Comparison of ENCODE assay signal across 17 cellular contexts in the genomic region with DNA sequence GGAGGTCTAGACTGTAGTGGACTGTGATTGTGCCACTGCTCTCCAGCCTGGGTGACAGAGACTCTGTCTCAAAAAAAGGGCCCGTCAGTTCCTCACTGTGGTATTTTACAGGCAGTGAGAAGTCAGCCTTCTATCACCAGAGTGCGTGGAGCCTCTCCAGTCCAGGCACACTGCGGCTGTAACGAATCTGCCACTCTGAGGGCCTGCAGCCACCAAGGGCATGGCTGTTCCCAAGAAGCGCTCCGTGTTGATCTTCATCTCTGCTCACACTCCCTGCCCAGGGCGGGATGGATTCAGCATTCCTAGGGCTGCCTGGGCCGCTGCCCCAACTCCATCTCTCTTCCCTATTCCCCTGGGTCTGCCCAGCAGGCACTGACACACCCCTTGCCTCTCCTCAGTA.
DNase-seq lines count a peak whose midpoint lies in the region; ATAC-seq and TF ChIP-seq lines count a peak whose summit lies in the region.
"Had no signal": no experiment of that assay in that cellular context is flagged by ENCODE, and none has a peak within 500 bp of the region (broad histone marks: within the 10 kb centered on the region; RNA-seq: fewer than 3 reads in every experiment).

No MANE protein-coding gene starts in this region.

- H3K27me3 ChIP-seq in neuronal stem cell (ENCODE audit: control insufficient read depth in 3 of 3, insufficient read depth in 3 of 3, low read depth in 1 of 3, low read length in 3 of 3) (peaks cover 0 to 15% (median 0%) of the 10 kb centered on the region in 3 experiments), upper lobe of right lung (no peaks in the 10 kb centered on the region)
- H3K27me3 ChIP-seq: BE2C had no signal

- no peak for TF ChIP-seq CTCF in upper lobe of right lung (IDR thresholded peaks at IDR 0.05)

- no peak overlapping the region for H2AFZ ChIP-seq in neuronal stem cell (ENCODE audit: low read length)

- no peaks in the 10 kb centered on the region for H3K79me1 ChIP-seq in neuronal stem cell (ENCODE audit: low read depth, low read length)

- no CpG with 5 or more reads among the region's 8 CpGs for WGBS in neuronal stem cell (ENCODE audit: extremely low coverage in 2 of 2, insufficient read length in 2 of 2, insufficient replicate concordance in 1 of 2), 2 donors

- H2BK15ac ChIP-seq in neuronal stem cell (ENCODE audit: low read length): no peak overlapping the region

- no peaks in the 10 kb centered on the region for H3K36me3 ChIP-seq in neuronal stem cell (replicated peaks in 1 of 2; ENCODE audit: control insufficient read depth in 2 of 2, insufficient read depth in 2 of 2, low read length in 2 of 2)
- H3K36me3 ChIP-seq in upper lobe of right lung: no peaks in the 10 kb centered on the region
- H3K36me3 ChIP-seq: BE2C had no signal

- H3K27ac ChIP-seq in neuronal stem cell (replicated peaks; ENCODE audit: low read length): no peak overlapping the region
- no peak overlapping the region for H3K27ac ChIP-seq in upper lobe of right lung
- H3K27ac ChIP-seq: A549, C4-2B had no signal

- H3K27ac Mint-ChIP-seq in T-helper 17 cell: peak overlapping the region; percentile 39

- peak overlapping the region; percentile 19 for H3K4me3 Mint-ChIP-seq in T-helper 17 cell

- H2BK120ac ChIP-seq in neuronal stem cell (ENCODE audit: low read depth, low read length): no peak overlapping the region

- H2BK12ac ChIP-seq in neuronal stem cell (ENCODE audit: low read length): peak overlapping the region; percentile 68

- intact Hi-C loops in cardiac septum (cut with DNase I): no loop called here
- intact Hi-C loops in Right ventricle myocardium inferior (cut with DNase I): no loop called here
- intact Hi-C loops in upper lobe of right lung (cut with DNase I): no loop called here

- H3K27me3 Mint-ChIP-seq in T-helper 17 cell: no peaks in the 10 kb centered on the region
- H3K27me3 Mint-ChIP-seq: CD4-positive, alpha-beta memory T cell had no signal

- ATAC-seq in Right ventricle myocardium inferior: no peak
- no peak for ATAC-seq in T-helper 17 cell
- no peak for ATAC-seq in upper lobe of right lung
- ATAC-seq: A549, HCT116 had no signal

- H3K4me2 ChIP-seq in neuronal stem cell (ENCODE audit: insufficient read depth, low read length, poor library complexity, severe bottlenecking): no peak overlapping the region
- H3K4me2 ChIP-seq: A549 had no signal

- peak; percentile 39 for DNase-seq in cardiac septum (ENCODE audit: low spot score)
- DNase-seq in Right ventricle myocardium inferior (ENCODE audit: missing footprints): no peak
- no peak for DNase-seq in T-helper 17 cell
- no peak for DNase-seq in neuronal stem cell (ENCODE audit: low spot score)
- peak; percentile 33 for DNase-seq in upper lobe of right lung
- DNase-seq in midbrain (lab: John Stamatoyannopoulos, UW): no peak
- no peak for DNase-seq in hepatic stellate cell (ENCODE audit: low spot score)
- no peak for DNase-seq in DMS53 treated with DMSO at 0.1 percent for 48 hours (lab: John Stamatoyannopoulos, UW; ENCODE audit: unreplicated experiment)
- DNase-seq: BE2C; CD4-positive, alpha-beta memory T cell; DMS153; DND-41; GDM1; IMR-90 had no signal

- H3K18ac ChIP-seq in neuronal stem cell (ENCODE audit: low read length): no peak overlapping the region

- H3K9ac ChIP-seq in neuronal stem cell (ENCODE audit: low read depth, low read length, poor library complexity): no peak overlapping the region

- no peak overlapping the region for H4K8ac ChIP-seq in neuronal stem cell (ENCODE audit: low read depth, low read length)

- H3K9me3 ChIP-seq in T-helper 17 cell (ENCODE audit: control insufficient read depth, low read length, poor library complexity, severe bottlenecking) (no peaks in the 10 kb centered on the region), neuronal stem cell (replicated peaks in 1 of 2; ENCODE audit: control insufficient read depth in 2 of 2, insufficient read depth in 1 of 2, low read depth in 1 of 2, low read length in 2 of 2) (no peaks in the 10 kb centered on the region), upper lobe of right lung (no peaks in the 10 kb centered on the region)
- H3K9me3 ChIP-seq: A549, BE2C had no signal

- H3K4me3 ChIP-seq in neuronal stem cell (ENCODE audit: low read length in 2 of 2): no peak overlapping the region
- H3K4me3 ChIP-seq in upper lobe of right lung: no peak overlapping the region
- H3K4me3 ChIP-seq: A549 had no signal

- H3K36me3 Mint-ChIP-seq in T-helper 17 cell (ENCODE audit: low read depth): no peaks in the 10 kb centered on the region
- H3K36me3 Mint-ChIP-seq: CD4-positive, alpha-beta memory T cell had no signal

- no peak overlapping the region for H4K91ac ChIP-seq in neuronal stem cell (ENCODE audit: low read depth, low read length, poor library complexity)

- peaks cover 7% of the 10 kb centered on the region for H3K4me1 Mint-ChIP-seq in T-helper 17 cell

- H3K4me1 ChIP-seq in neuronal stem cell (ENCODE audit: control insufficient read depth in 2 of 2, insufficient read depth in 1 of 2, low read depth in 1 of 2, low read length in 2 of 2) (peaks cover 6 to 20% of the 10 kb centered on the region in 2 donors), upper lobe of right lung (no peaks in the 10 kb centered on the region)
- H3K4me1 ChIP-seq: BE2C had no signal

- H3K4ac ChIP-seq in neuronal stem cell (ENCODE audit: low read length): no peak overlapping the region

- H2AK5ac ChIP-seq in neuronal stem cell (ENCODE audit: low read depth, low read length): no peak overlapping the region

- H2BK5ac ChIP-seq in neuronal stem cell (ENCODE audit: low read length): no peak overlapping the region

- no peak overlapping the region for H3K14ac ChIP-seq in neuronal stem cell (ENCODE audit: low read length)

- H3K23ac ChIP-seq in neuronal stem cell (ENCODE audit: low read depth, low read length, poor library complexity): no peak overlapping the region

Comparison
In these comparisons a context has a peak if more than half of its experiments do, and no peak if none do; other contexts are left out.
1. DNase-seq: peak in cardiac septum (single experiment) and upper lobe of right lung (single experiment); none in Right ventricle myocardium inferior (single experiment), T-helper 17 cell (0 of 3), neuronal stem cell (single experiment), midbrain (single experiment), hepatic stellate cell (single experiment) and DMS53 treated with DMSO at 0.1 percent for 48 hours (single experiment).